21 cellular contexts compared by ENCODE assay signal in the genomic region with DNA sequence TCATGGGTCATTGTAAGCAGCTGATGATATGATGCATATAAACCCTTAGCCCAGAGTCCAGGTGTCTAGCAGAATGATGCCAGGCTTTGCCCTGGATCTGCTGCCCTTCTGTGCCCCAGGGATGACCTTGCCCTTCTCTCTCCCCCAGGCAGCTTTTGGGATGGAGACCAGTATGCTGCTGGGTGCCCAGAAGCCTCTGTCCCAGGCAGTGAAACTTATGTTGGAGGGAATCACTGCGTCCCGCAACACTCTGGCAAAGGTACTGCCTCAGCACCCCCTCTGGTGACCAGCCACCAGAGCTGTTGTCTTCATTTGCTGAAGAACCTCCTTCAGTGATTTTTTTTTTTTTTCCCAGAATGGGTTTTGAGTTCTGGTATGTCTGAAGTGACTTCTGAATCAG.
"Had no signal": no experiment of that assay in that cellular context is flagged by ENCODE, and none has a peak within 500 bp of the region (broad histone marks: within the 10 kb centered on the region; RNA-seq: fewer than 3 reads in every experiment).

No MANE protein-coding gene starts in this region.

- H3K4me3 Mint-ChIP-seq: naive B cell; natural killer cell treated with Interleukin-12 subunit alpha and Interleukin-12 subunit beta and Interleukin-15 and Interleukin-18, amount 100 ng/mL, for 72 hours; neural crest cell; stimulated activated effector memory CD8-positive, alpha-beta T cell treated with anti-CD3 and anti-CD28 coated beads, Interleukin-12 subunit alpha, Interleukin-12 subunit beta, amount 100 ng/mL, for 72 hours had no signal

- DNase-seq: effector CD4-positive, alpha-beta T cell; foreskin fibroblast; gastrocnemius medialis; kidney; left ventricle myocardium superior; lower lobe of right lung; mucosa of descending colon; naive B cell; right cardiac atrium; sigmoid colon; stimulated activated CD4-positive, alpha-beta T cell treated with anti-CD3 and anti-CD28 coated beads, Interleukin-4, amount 100 ng/mL, for 24 hours; stimulated activated naive CD4-positive, alpha-beta T cell treated with Interleukin-2 at 50 U/mL for 16 hours; stomach; thyroid gland; upper lobe of left lung had no signal

- ATAC-seq: gastrocnemius medialis; left ventricle myocardium superior; lower lobe of right lung; mucosa of descending colon; natural killer cell treated with Interleukin-12 subunit alpha and Interleukin-12 subunit beta and Interleukin-15 and Interleukin-18, amount 100 ng/mL, for 72 hours; right cardiac atrium; stimulated activated effector memory CD8-positive, alpha-beta T cell treated with anti-CD3 and anti-CD28 coated beads, Interleukin-12 subunit alpha, Interleukin-12 subunit beta, amount 100 ng/mL, for 72 hours had no signal

- H3K4me3 ChIP-seq: dorsolateral prefrontal cortex, gastrocnemius medialis, lower lobe of right lung, mucosa of descending colon, prostate gland, sigmoid colon, stomach, thyroid gland, upper lobe of left lung had no signal

- H3K36me3 Mint-ChIP-seq: stimulated activated effector memory CD8-positive, alpha-beta T cell treated with anti-CD3 and anti-CD28 coated beads, Interleukin-12 subunit alpha, Interleukin-12 subunit beta, amount 100 ng/mL, for 72 hours had no signal

- H3K27me3 ChIP-seq: dorsolateral prefrontal cortex, gastrocnemius medialis, sigmoid colon, stomach, thyroid gland, upper lobe of left lung had no signal

- H3K36me3 ChIP-seq: gastrocnemius medialis, lower lobe of right lung, neutrophil, prostate gland, sigmoid colon, thyroid gland, upper lobe of left lung had no signal

- H3K27ac Mint-ChIP-seq: naive B cell; natural killer cell treated with Interleukin-12 subunit alpha and Interleukin-12 subunit beta and Interleukin-15 and Interleukin-18, amount 100 ng/mL, for 72 hours; stimulated activated effector memory CD8-positive, alpha-beta T cell treated with anti-CD3 and anti-CD28 coated beads, Interleukin-12 subunit alpha, Interleukin-12 subunit beta, amount 100 ng/mL, for 72 hours had no signal

- H3K4me1 Mint-ChIP-seq: naive B cell; neural crest cell; stimulated activated effector memory CD8-positive, alpha-beta T cell treated with anti-CD3 and anti-CD28 coated beads, Interleukin-12 subunit alpha, Interleukin-12 subunit beta, amount 100 ng/mL, for 72 hours had no signal
